Comparison of ENCODE assay signal across 8 cellular contexts in genomic region chr11:71452354-71453020, GRCh38. TPM values are rescaled to one million over a fixed set of nuclear protein-coding genes. Genes with fewer than 3 reads are reported as not detected.
DNase-seq lines count a peak whose midpoint lies in the region; ATAC-seq and TF ChIP-seq lines count a peak whose summit lies in the region.

No MANE protein-coding gene starts in this region.

- H3K4me2 ChIP-seq in OCI-LY1 (ENCODE audit: low read length) (peak overlapping the region; percentile 97), neural progenitor cell (peak overlapping the region; percentile 84)

- H3K36me3 ChIP-seq in HAP-1 (replicated peaks): peaks cover 22% of the 10 kb centered on the region
- peaks cover 21% of the 10 kb centered on the region; the same call in 1 of the 2 replicates for H3K36me3 ChIP-seq in OCI-LY1 (ENCODE audit: insufficient read depth, low read length)
- no peaks in the 10 kb centered on the region for H3K36me3 ChIP-seq in neural progenitor cell
- peaks cover 10 to 26% (median 22%) of the 10 kb centered on the region in 4 donors for H3K36me3 ChIP-seq in upper lobe of left lung

- no peaks in the 10 kb centered on the region for H3K27me3 ChIP-seq in AG04450 (ENCODE audit: control insufficient read depth, insufficient read depth, low read length)
- no peaks in the 10 kb centered on the region for H3K27me3 ChIP-seq in HAP-1 (ENCODE audit: low read depth)
- no peaks in the 10 kb centered on the region for H3K27me3 ChIP-seq in OCI-LY1 (ENCODE audit: insufficient read depth, low read length)
- peaks cover 8% of the 10 kb centered on the region for H3K27me3 ChIP-seq in neural progenitor cell
- no peaks in the 10 kb centered on the region for H3K27me3 ChIP-seq in upper lobe of left lung

- TF ChIP-seq POLR2A in upper lobe of left lung (IDR thresholded peaks at IDR 0.05): no peak

- H3K79me2 ChIP-seq in OCI-LY1 (ENCODE audit: insufficient read depth, low read length) (peaks cover 7% of the 10 kb centered on the region; the same call in 1 of the 2 replicates), neural progenitor cell (ENCODE audit: low read depth) (peaks cover 30% of the 10 kb centered on the region)

- no peak for TF ChIP-seq CTCF in AG04450 (IDR thresholded peaks at IDR 0.05; ENCODE audit: low read depth, low read length)
- TF ChIP-seq CTCF in OCI-LY1 (IDR thresholded peaks at IDR 0.05; ENCODE audit: low read length): no peak
- TF ChIP-seq CTCF in fibroblast of villous mesenchyme (IDR thresholded peaks at IDR 0.05; ENCODE audit: insufficient read depth, low read depth, low read length): no peak
- no peak for TF ChIP-seq CTCF in neural progenitor cell (IDR thresholded peaks at IDR 0.05)
- no peak for TF ChIP-seq CTCF in upper lobe of left lung (IDR thresholded peaks at IDR 0.05)

- POLR2A ChIA-PET in AG04450 (lab: Yijun Ruan, JAX): interaction anchor here (0.7 to 1.0 kb wide), 9 partner anchors 11 to 1661 kb away, joined by 3 to 7 read pairs (median 4); no protein-coding TSS in a partner anchor

- ATAC-seq in upper lobe of left lung (ENCODE audit: low FRiP score in 2 of 2): no peak
- no peak for ATAC-seq in HG03565 (IDR thresholded peaks at IDR 0.05; ENCODE audit: unreplicated experiment)

- peak overlapping the region; percentile 85 for H3K9ac ChIP-seq in OCI-LY1 (ENCODE audit: low read length)
- H3K9ac ChIP-seq in neural progenitor cell: no peak overlapping the region

- peaks cover 3% of the 10 kb centered on the region for H3K36me3 Mint-ChIP-seq in neural progenitor cell

- H3K9me3 Mint-ChIP-seq in neural progenitor cell: no peaks in the 10 kb centered on the region

- H3F3A ChIP-seq in OCI-LY1 (ENCODE audit: insufficient read depth, low read length): peaks cover 10% of the 10 kb centered on the region; the same call in 1 of the 2 replicates
- H3F3A ChIP-seq in neural progenitor cell (ENCODE audit: low read depth): peaks cover 32% of the 10 kb centered on the region

- peaks cover 35% of the 10 kb centered on the region for H3K4me1 Mint-ChIP-seq in neural progenitor cell

- DNase-seq in AG04450 (ENCODE audit: low read depth, low spot score) (no peak), HAP-1 (ENCODE audit: low spot score in 2 of 2) (peak; percentile 36 to 59), fibroblast of villous mesenchyme (ENCODE audit: low read depth) (peak; percentile 33), neural progenitor cell (ENCODE audit: low spot score) (peak; percentile 67), upper lobe of left lung (peak in 1 of 2 donors; percentile 66)
- DNase-seq in activated T-helper 9 cell treated with anti-CD3 and anti-CD28 coated beads, Interleukin-2, amount 50 U/mL, for 16 hours (ENCODE audit: low read depth): peak; percentile 24

- H2AFZ ChIP-seq in OCI-LY1 (ENCODE audit: low read length) (no peak overlapping the region), neural progenitor cell (replicated peaks) (peak overlapping the region; percentile 75)

- H3K4me1 ChIP-seq in HAP-1 (peaks cover 27% of the 10 kb centered on the region), OCI-LY1 (ENCODE audit: insufficient read depth, low read length, severe bottlenecking) (peaks cover 52% of the 10 kb centered on the region), neural progenitor cell (peaks cover 16% of the 10 kb centered on the region), upper lobe of left lung (peaks cover 34 to 49% (median 44%) of the 10 kb centered on the region in 4 donors)

- no peak overlapping the region for H3K27ac Mint-ChIP-seq in neural progenitor cell

- CTCF ChIA-PET in AG04450 (lab: Charles Lee): interaction anchor here (0.8 kb wide), 1 partner anchor 127 kb away, joined by 3 read pairs; no protein-coding TSS in a partner anchor

- peaks cover 4% of the 10 kb centered on the region; the same call in 1 of the 2 replicates for H3K9me3 ChIP-seq in AG04450 (ENCODE audit: control insufficient read depth, insufficient read depth, low read length)
- H3K9me3 ChIP-seq in HAP-1: no peaks in the 10 kb centered on the region
- no peaks in the 10 kb centered on the region for H3K9me3 ChIP-seq in OCI-LY1 (ENCODE audit: low read length)
- H3K9me3 ChIP-seq in neural progenitor cell (ENCODE audit: low read depth): no peaks in the 10 kb centered on the region
- no peaks in the 10 kb centered on the region for H3K9me3 ChIP-seq in upper lobe of left lung

- no peak overlapping the region for H3K27ac ChIP-seq in AG04450 (ENCODE audit: low read depth, low read length)
- H3K27ac ChIP-seq in OCI-LY1 (ENCODE audit: low read depth, low read length, poor library complexity, severe bottlenecking): peak overlapping the region; percentile 79
- H3K27ac ChIP-seq in neural progenitor cell: no peak overlapping the region
- peak overlapping the region; percentile 82 to 93 (median 90) for H3K27ac ChIP-seq in upper lobe of left lung

- peak overlapping the region; percentile 70 for H3K4me3 ChIP-seq in AG04450 (ENCODE audit: low read depth, low read length)
- peak overlapping the region; percentile 94 for H3K4me3 ChIP-seq in HAP-1
- H3K4me3 ChIP-seq in OCI-LY1 (ENCODE audit: low read depth, low read length, poor library complexity, severe bottlenecking): peak overlapping the region; percentile 95
- peak overlapping the region; percentile 93 for H3K4me3 ChIP-seq in fibroblast of villous mesenchyme (ENCODE audit: low read depth, low read length)
- H3K4me3 ChIP-seq in neural progenitor cell: peak overlapping the region; percentile 89
- H3K4me3 ChIP-seq in upper lobe of left lung: peak overlapping the region; percentile 56 to 95 (median 77)

- 3 to 4% methylated on average over 15 to 28 of the region's 34 CpGs for WGBS in upper lobe of left lung, 2 donors

- H4K20me1 ChIP-seq in OCI-LY1 (ENCODE audit: insufficient read depth, low read length): no peaks in the 10 kb centered on the region
- H4K20me1 ChIP-seq in neural progenitor cell (ENCODE audit: low read depth): peaks cover 27% of the 10 kb centered on the region

- in situ Hi-C loops in HAP-1 (cut with MboI; ENCODE audit: low sequenced_read_pairs): no loop called here

- peaks cover 3% of the 10 kb centered on the region for H3K27me3 Mint-ChIP-seq in neural progenitor cell (ENCODE audit: insufficient read depth, low read depth)

- no peaks in the 10 kb centered on the region for H3K9me2 ChIP-seq in OCI-LY1 (ENCODE audit: low read depth, low read length)

- TF ChIP-seq EP300 in upper lobe of left lung (IDR thresholded peaks at IDR 0.05): no peak

- peak overlapping the region; percentile 88 for H3K4me3 Mint-ChIP-seq in neural progenitor cell

RNA-seq across cellular contexts. Expression of gene NADSYN1, which starts 0.5 kb away (rescaled TPM):
- 39.0 and 51.2 TPM in 2 replicates for polyA plus RNA-seq in AG04450 (2011; rRNA removed)
- 70.7 and 97.3 TPM in 2 replicates for polyA minus RNA-seq in AG04450 (2011; rRNA and poly(A)+ RNA removed)
- total RNA-seq in fibroblast of villous mesenchyme (53.5 and 71.2 TPM in 2 replicates), neural progenitor cell (ENCODE audit: low replicate concordance) (25.0 and 40.0 TPM in 2 replicates), upper lobe of left lung (100 to 1,000 TPM in 2 of 6 donors, 10 to 100 TPM in 4; 46.8 to 248 (median 79.5) TPM)

RNA-seq across cellular contexts. Expression of gene DHCR7, which starts 4.3 kb away (rescaled TPM):
- 40.2 and 45.8 TPM in 2 replicates for polyA plus RNA-seq in AG04450 (2011; rRNA removed)
- 48.0 and 48.4 TPM in 2 replicates for polyA minus RNA-seq in AG04450 (2011; rRNA and poly(A)+ RNA removed)
- 94.1 and 101 TPM in 2 replicates for total RNA-seq in fibroblast of villous mesenchyme
- total RNA-seq in neural progenitor cell (ENCODE audit: low replicate concordance): 36.7 and 69.8 TPM in 2 replicates
- 10 to 100 TPM in 5 of 6 donors, 1 to 10 TPM in 1; 5.2 to 96.1 (median 66.4) TPM for total RNA-seq in upper lobe of left lung

Comparison
In these comparisons a context has a peak if more than half of its experiments do, and no peak if none do; other contexts are left out.
1. H3K27ac ChIP-seq: peak in OCI-LY1 (single experiment) and upper lobe of left lung (4 of 4); none in AG04450 (single experiment) and neural progenitor cell (single experiment).
2. Peak in every context shown above with its lines, with median percentiles within 50 percentile points of each other: H3K4me3 ChIP-seq.